ENCODE assay signal across 27 cellular contexts in the genomic region with DNA sequence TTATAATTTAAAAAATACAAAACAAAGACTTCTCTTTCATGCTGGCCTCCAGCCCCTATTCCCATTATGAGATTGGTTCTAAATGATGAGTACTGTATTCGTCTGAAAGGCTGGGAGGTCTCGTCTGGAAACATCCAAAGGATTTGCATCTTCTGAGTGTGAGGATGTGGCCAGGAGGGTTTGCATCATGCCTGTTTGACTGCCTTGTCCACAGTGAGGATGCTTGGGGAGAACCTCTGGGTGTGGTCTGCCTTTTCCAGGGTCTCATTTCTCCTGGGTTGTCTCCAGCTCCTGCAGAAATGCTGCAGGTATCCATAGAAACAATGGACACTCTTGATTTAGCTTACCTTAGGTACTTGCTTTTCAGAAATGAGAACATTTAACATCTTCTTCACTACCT. TPM values are rescaled to one million over a fixed set of nuclear protein-coding genes. Genes with fewer than 3 reads are reported as not detected.
DNase-seq lines count a peak whose midpoint lies in the region; ATAC-seq, FAIRE-seq and TF ChIP-seq lines count a peak whose summit lies in the region.
"Had no signal": no experiment of that assay in that cellular context is flagged by ENCODE, and none has a peak within 500 bp of the region (broad histone marks: within the 10 kb centered on the region; RNA-seq: fewer than 3 reads in every experiment).

No MANE protein-coding gene starts in this region.

- no peak overlapping the region for H3K4me2 ChIP-seq in keratinocyte (ENCODE audit: control insufficient read depth, extremely low read depth, insufficient read depth, low read depth, low read length)
- H3K4me2 ChIP-seq: A549; BLaER1 treated with 17β-estradiol and CSF1 and Interleukin-3, amounts not matched to agents 10 nM and 100 nM had no signal

- no peaks in the 10 kb centered on the region for H3K79me2 ChIP-seq in keratinocyte (ENCODE audit: control insufficient read depth, insufficient read depth, low read length)

- no peaks in the 10 kb centered on the region for H3K4me1 Mint-ChIP-seq in activated CD8-positive, alpha-beta memory T cell treated with anti-CD3 and anti-CD28 coated beads, Interleukin-2, amount 10 ng/mL, durations not matched to agents 7 days and 5 days
- H3K4me1 Mint-ChIP-seq in activated naive CD8-positive, alpha-beta T cell treated with anti-CD3 and anti-CD28 coated beads, Interleukin-2, amount 50 U/mL, for 24 hours, result no peaks in the 10 kb centered on the region
- H3K4me1 Mint-ChIP-seq: CD8-positive, alpha-beta memory T cell had no signal

- H3K27me3 Mint-ChIP-seq in activated CD8-positive, alpha-beta memory T cell treated with anti-CD3 and anti-CD28 coated beads, Interleukin-2, amount 10 ng/mL, durations not matched to agents 7 days and 5 days, result peaks cover 13% of the 10 kb centered on the region
- peaks cover 2% of the 10 kb centered on the region for H3K27me3 Mint-ChIP-seq in activated naive CD8-positive, alpha-beta T cell treated with anti-CD3 and anti-CD28 coated beads, Interleukin-2, amount 50 U/mL, for 24 hours

- no peak overlapping the region for H3K9ac ChIP-seq in keratinocyte (ENCODE audit: control insufficient read depth, extremely low read depth, insufficient read depth, low read length)
- H3K9ac ChIP-seq: BLaER1 treated with 17β-estradiol and CSF1 and Interleukin-3, amounts not matched to agents 10 nM and 100 nM; GM23248 had no signal

- no peak overlapping the region for H2AFZ ChIP-seq in keratinocyte (ENCODE audit: control insufficient read depth, low read length)
- H2AFZ ChIP-seq: GM23248 had no signal

- H3K9me3 ChIP-seq in keratinocyte (ENCODE audit: control insufficient read depth, low read depth, low read length) (no peaks in the 10 kb centered on the region), small intestine (ENCODE audit: control insufficient read depth, low read depth) (no peaks in the 10 kb centered on the region)
- H3K9me3 ChIP-seq: A549; BE2C; BLaER1 treated with 17β-estradiol and CSF1 and Interleukin-3, amounts not matched to agents 10 nM and 100 nM had no signal

- H3K36me3 Mint-ChIP-seq in activated CD8-positive, alpha-beta memory T cell treated with anti-CD3 and anti-CD28 coated beads, Interleukin-2, amount 10 ng/mL, durations not matched to agents 7 days and 5 days, result no peaks in the 10 kb centered on the region
- H3K36me3 Mint-ChIP-seq in activated naive CD8-positive, alpha-beta T cell treated with anti-CD3 and anti-CD28 coated beads, Interleukin-2, amount 50 U/mL, for 24 hours (ENCODE audit: low read depth), result no peaks in the 10 kb centered on the region
- H3K36me3 Mint-ChIP-seq: CD14-positive monocyte; CD8-positive, alpha-beta memory T cell had no signal

- H3K9me3 Mint-ChIP-seq in activated CD8-positive, alpha-beta memory T cell treated with anti-CD3 and anti-CD28 coated beads, Interleukin-2, amount 10 ng/mL, durations not matched to agents 7 days and 5 days (ENCODE audit: low read depth), result no peaks in the 10 kb centered on the region
- H3K9me3 Mint-ChIP-seq in activated naive CD8-positive, alpha-beta T cell treated with anti-CD3 and anti-CD28 coated beads, Interleukin-2, amount 50 U/mL, for 24 hours, result no peaks in the 10 kb centered on the region
- H3K9me3 Mint-ChIP-seq: CD4-positive, alpha-beta T cell had no signal

- H3K4me3 Mint-ChIP-seq in activated CD8-positive, alpha-beta memory T cell treated with anti-CD3 and anti-CD28 coated beads, Interleukin-2, amount 10 ng/mL, durations not matched to agents 7 days and 5 days, result no peak overlapping the region
- H3K4me3 Mint-ChIP-seq in activated naive CD8-positive, alpha-beta T cell treated with anti-CD3 and anti-CD28 coated beads, Interleukin-2, amount 50 U/mL, for 24 hours, result no peak overlapping the region
- H3K4me3 Mint-ChIP-seq: CD14-positive monocyte; CD4-positive, alpha-beta T cell; CD8-positive, alpha-beta memory T cell had no signal

- FAIRE-seq in keratinocyte (lab: Jason Lieb, UNC) (peak; percentile 36), small intestine (lab: Jason Lieb, UNC) (no peak)
- FAIRE-seq: A549, D721Med, GM12878, GM19239, H1 had no signal

- TF ChIP-seq CTCF in coronary artery (IDR thresholded peaks at IDR 0.05) (no peak), keratinocyte (optimal IDR thresholded peaks at IDR 0.05 in 1 of 3, IDR thresholded peaks at IDR 0.05 in 1 of 3, conservative IDR thresholded peaks at IDR 0.05 in 1 of 3; ENCODE audit: extremely low read depth in 1 of 3, insufficient read depth in 2 of 3, low read length in 3 of 3) (no peak)

- H3K36me3 ChIP-seq in keratinocyte (ENCODE audit: control insufficient read depth in 2 of 2, extremely low read depth in 1 of 2, insufficient read depth in 2 of 2, low read length in 2 of 2) (no peaks in the 10 kb centered on the region), small intestine (ENCODE audit: control insufficient read depth in 2 of 2, insufficient read depth in 2 of 2, low read length in 2 of 2) (no peaks in the 10 kb centered on the region)
- H3K36me3 ChIP-seq: BE2C; BLaER1 treated with 17β-estradiol and CSF1 and Interleukin-3, amounts not matched to agents 10 nM and 100 nM had no signal

- no peak overlapping the region for H3K27ac ChIP-seq in coronary artery
- H3K27ac ChIP-seq in keratinocyte (ENCODE audit: control insufficient read depth, insufficient read depth, low read length), result no peak overlapping the region
- H3K27ac ChIP-seq in small intestine (ENCODE audit: low read depth in 1 of 2, low read length in 1 of 2), result no peak overlapping the region
- H3K27ac ChIP-seq: A549; BLaER1 treated with 17β-estradiol and CSF1 and Interleukin-3, amounts not matched to agents 10 nM and 100 nM; GM23248 had no signal

- CTCF ChIA-PET in activated CD8-positive, alpha-beta memory T cell treated with anti-CD3 and anti-CD28 coated beads, Interleukin-2, amount 10 ng/mL, durations not matched to agents 7 days and 5 days (lab: Charles Lee), result no interaction called here

- H3K27ac Mint-ChIP-seq in activated CD8-positive, alpha-beta memory T cell treated with anti-CD3 and anti-CD28 coated beads, Interleukin-2, amount 10 ng/mL, durations not matched to agents 7 days and 5 days, result no peak overlapping the region
- no peak overlapping the region for H3K27ac Mint-ChIP-seq in activated naive CD8-positive, alpha-beta T cell treated with anti-CD3 and anti-CD28 coated beads, Interleukin-2, amount 50 U/mL, for 24 hours
- H3K27ac Mint-ChIP-seq: CD4-positive, alpha-beta T cell; CD8-positive, alpha-beta memory T cell had no signal

- WGBS in small intestine, 3 donors, result 76 to 98% (median 76%) methylated on average over 2 of the region's 2 CpGs

- dilution Hi-C loops in keratinocyte (cut with MboI; ENCODE audit: extremely low pct_ligation_motif_present, low sequenced_read_pairs), result no loop called here

- peaks cover 28% of the 10 kb centered on the region for H3K4me1 ChIP-seq in keratinocyte (ENCODE audit: control insufficient read depth, extremely low read depth, insufficient read depth, low read length)
- no peaks in the 10 kb centered on the region for H3K4me1 ChIP-seq in small intestine (ENCODE audit: control insufficient read depth in 2 of 2, insufficient read depth in 1 of 2, low read depth in 1 of 2, low read length in 1 of 2)
- H3K4me1 ChIP-seq: A549, BE2C had no signal

- ATAC-seq in activated CD8-positive, alpha-beta memory T cell treated with anti-CD3 and anti-CD28 coated beads, Interleukin-2, amount 10 ng/mL, durations not matched to agents 7 days and 5 days, result no peak
- no peak for ATAC-seq in activated naive CD8-positive, alpha-beta T cell treated with anti-CD3 and anti-CD28 coated beads, Interleukin-2, amount 50 U/mL, for 24 hours
- ATAC-seq: A549, GM12878 had no signal

- DNase-seq in activated CD8-positive, alpha-beta memory T cell treated with anti-CD3 and anti-CD28 coated beads, Interleukin-2, amount 10 ng/mL, durations not matched to agents 7 days and 5 days, result peak; percentile 8
- no peak for DNase-seq in activated CD8-positive, alpha-beta memory T cell treated with anti-CD3 and anti-CD28 coated beads for 24 hours
- DNase-seq in coronary artery (ENCODE audit: low spot score) (peak; percentile 11), keratinocyte (ENCODE audit: low read depth, low spot score) (no peak), NCI-H82 treated with DMSO at 0.1 percent for 48 hours (lab: John Stamatoyannopoulos, UW; ENCODE audit: unreplicated experiment) (no peak), small intestine (no peak)
- no peak for DNase-seq in activated naive CD8-positive, alpha-beta T cell treated with anti-CD3 and anti-CD28 coated beads, Interleukin-2, amount 50 U/mL, for 24 hours
- DNase-seq: 8988T; ACHN; AML-193; BE2C; CD4-positive, alpha-beta T cell; CD8-positive, alpha-beta memory T cell; DMS 273 treated with DMSO at 0.1 percent for 48 hours; DMS79; EL; GDM1; GM23248; H7; HCEC 1CT had no signal

- no peaks in the 10 kb centered on the region for H3K27me3 ChIP-seq in keratinocyte (ENCODE audit: control insufficient read depth, extremely low read depth, insufficient read depth, low read length)
- no peaks in the 10 kb centered on the region for H3K27me3 ChIP-seq in small intestine (ENCODE audit: control insufficient read depth in 2 of 2, insufficient read depth in 2 of 2, low read length in 2 of 2)
- H3K27me3 ChIP-seq: BLaER1 treated with 17β-estradiol and CSF1 and Interleukin-3, amounts not matched to agents 10 nM and 100 nM had no signal

- H4K20me1 ChIP-seq in keratinocyte (ENCODE audit: control insufficient read depth, extremely low read depth, insufficient read depth, low read length), result no peaks in the 10 kb centered on the region
- H4K20me1 ChIP-seq: BLaER1 treated with 17β-estradiol and CSF1 and Interleukin-3, amounts not matched to agents 10 nM and 100 nM had no signal

- peaks cover 2% of the 10 kb centered on the region for H3K9me1 ChIP-seq in keratinocyte (ENCODE audit: control insufficient read depth, extremely low read depth, insufficient read depth, low read length)

- no peak overlapping the region for H3K4me3 ChIP-seq in coronary artery
- no peak overlapping the region for H3K4me3 ChIP-seq in keratinocyte (ENCODE audit: control insufficient read depth in 2 of 3, extremely low read depth in 1 of 3, insufficient read depth in 2 of 3, low read depth in 1 of 3, low read length in 3 of 3)
- H3K4me3 ChIP-seq in small intestine (ENCODE audit: low read depth in 1 of 2, low read length in 2 of 2), result no peak overlapping the region
- H3K4me3 ChIP-seq: A549; BLaER1 treated with 17β-estradiol and CSF1 and Interleukin-3, amounts not matched to agents 10 nM and 100 nM; GM12878; GM23248 had no signal

RNA-seq across cellular contexts. Expression of a gene that starts 26.4 kb away (rescaled TPM):
- not detected for total RNA-seq in activated CD8-positive, alpha-beta memory T cell treated with anti-CD3 and anti-CD28 coated beads, Interleukin-2, amount 10 ng/mL, durations not matched to agents 7 days and 5 days
- polyA plus RNA-seq in keratinocyte (14.0 to 613 TPM (median 124 TPM) in 3 replicates), small intestine (10 to 100 TPM in 2 of 3 donors, 1 to 10 TPM in 1; 4.9 to 70.0 (median 13.4) TPM)
- 62.7 TPM for polyA plus RNA-seq in keratinocyte (2011; ENCODE audit: low read depth)
- polyA plus RNA-seq in keratinocyte (2011; cell fraction: cytosol; rRNA removed), result 187 and 211 TPM in 2 replicates
- polyA plus RNA-seq in keratinocyte (2011; cell fraction: nucleus; rRNA removed), result 167 and 274 TPM in 2 replicates
- polyA plus RNA-seq in keratinocyte (2012; ENCODE audit: low replicate concordance), result 17.6 and 308 TPM in 2 replicates
- 3.3 to 151 TPM (median 22.5 TPM) in 3 replicates for polyA minus RNA-seq in keratinocyte
- polyA minus RNA-seq in keratinocyte (2011; cell fraction: cytosol; rRNA and poly(A)+ RNA removed), result 101 TPM
- polyA minus RNA-seq in keratinocyte (2011; cell fraction: nucleus; rRNA and poly(A)+ RNA removed), result 56.7 and 94.6 TPM in 2 replicates
- total RNA-seq: CD4-positive, alpha-beta T cell; CD8-positive, alpha-beta memory T cell; GM12878 had no signal
- polyA plus RNA-seq: CD8-positive, alpha-beta memory T cell had no signal

Comparison
In these comparisons a context has a peak if more than half of its experiments do, and no peak if none do; other contexts are left out.
1. DNase-seq: peak in activated CD8-positive, alpha-beta memory T cell treated with anti-CD3 and anti-CD28 coated beads, Interleukin-2, amount 10 ng/mL, durations not matched to agents 7 days and 5 days (single experiment) and coronary artery (single experiment); none in activated CD8-positive, alpha-beta memory T cell treated with anti-CD3 and anti-CD28 coated beads for 24 hours (single experiment), keratinocyte (single experiment), NCI-H82 treated with DMSO at 0.1 percent for 48 hours (single experiment), activated naive CD8-positive, alpha-beta T cell treated with anti-CD3 and anti-CD28 coated beads, Interleukin-2, amount 50 U/mL, for 24 hours (single experiment) and small intestine (single experiment).